2 cellular contexts compared by ENCODE assay signal in the genomic region with DNA sequence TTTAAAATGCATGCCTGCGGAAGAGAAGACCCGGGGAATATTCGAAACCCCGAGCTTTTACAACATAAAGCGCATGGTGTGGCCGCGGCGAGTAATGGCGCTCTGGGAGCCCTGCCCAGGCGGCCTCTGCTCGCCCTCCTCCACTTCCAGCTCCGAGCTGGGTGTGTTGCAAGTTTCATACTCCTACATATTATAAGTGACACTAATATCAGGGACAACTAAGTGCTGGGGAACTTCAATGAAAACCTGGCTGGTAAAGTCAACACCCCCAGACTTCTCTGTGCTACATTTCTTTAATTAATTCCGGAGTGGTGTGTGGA.
TF ChIP-seq lines count a peak whose summit lies in the region.

No MANE protein-coding gene starts in this region.

TF ChIP-seq in SK-N-SH, 30 proteins besides CTCF, POLR2A, EP300 and RAD21:
- TF ChIP-seq REST (IDR thresholded peaks at IDR 0.05; ENCODE audit: low read depth, low read length) = no peak
- TF ChIP-seq FOXM1 (IDR thresholded peaks at IDR 0.05; ENCODE audit: low read depth) = no peak
- no peak for TF ChIP-seq SMC3 (IDR thresholded peaks at IDR 0.05; ENCODE audit: low read depth, low read length)
- no peak for TF ChIP-seq USF2 (IDR thresholded peaks at IDR 0.05; ENCODE audit: borderline replicate concordance, low read depth, low read length)
- TF ChIP-seq PBX3 (IDR thresholded peaks at IDR 0.05) = no peak
- TF ChIP-seq CHD2 (IDR thresholded peaks at IDR 0.05; ENCODE audit: low read length, partially characterized antibody) = no peak
- no peak for TF ChIP-seq NRF1 (IDR thresholded peaks at IDR 0.05; ENCODE audit: low read depth, low read length)
- no peak for TF ChIP-seq FOXJ3 (CRISPR knock-in tag; IDR thresholded peaks at IDR 0.05)
- TF ChIP-seq, protein P1, sequence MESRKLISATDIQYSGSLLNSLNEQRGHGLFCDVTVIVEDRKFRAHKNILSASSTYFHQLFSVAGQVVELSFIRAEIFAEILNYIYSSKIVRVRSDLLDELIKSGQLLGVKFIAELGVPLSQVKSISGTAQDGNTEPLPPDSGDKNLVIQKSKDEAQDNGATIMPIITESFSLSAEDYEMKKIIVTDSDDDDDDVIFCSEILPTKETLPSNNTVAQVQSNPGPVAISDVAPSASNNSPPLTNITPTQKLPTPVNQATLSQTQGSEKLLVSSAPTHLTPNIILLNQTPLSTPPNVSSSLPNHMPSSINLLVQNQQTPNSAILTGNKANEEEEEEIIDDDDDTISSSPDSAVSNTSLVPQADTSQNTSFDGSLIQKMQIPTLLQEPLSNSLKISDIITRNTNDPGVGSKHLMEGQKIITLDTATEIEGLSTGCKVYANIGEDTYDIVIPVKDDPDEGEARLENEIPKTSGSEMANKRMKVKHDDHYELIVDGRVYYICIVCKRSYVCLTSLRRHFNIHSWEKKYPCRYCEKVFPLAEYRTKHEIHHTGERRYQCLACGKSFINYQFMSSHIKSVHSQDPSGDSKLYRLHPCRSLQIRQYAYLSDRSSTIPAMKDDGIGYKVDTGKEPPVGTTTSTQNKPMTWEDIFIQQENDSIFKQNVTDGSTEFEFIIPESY (IDR thresholded peaks at IDR 0.05; ENCODE audit: borderline replicate concordance, low read depth) = no peak
- TF ChIP-seq, protein P2, sequence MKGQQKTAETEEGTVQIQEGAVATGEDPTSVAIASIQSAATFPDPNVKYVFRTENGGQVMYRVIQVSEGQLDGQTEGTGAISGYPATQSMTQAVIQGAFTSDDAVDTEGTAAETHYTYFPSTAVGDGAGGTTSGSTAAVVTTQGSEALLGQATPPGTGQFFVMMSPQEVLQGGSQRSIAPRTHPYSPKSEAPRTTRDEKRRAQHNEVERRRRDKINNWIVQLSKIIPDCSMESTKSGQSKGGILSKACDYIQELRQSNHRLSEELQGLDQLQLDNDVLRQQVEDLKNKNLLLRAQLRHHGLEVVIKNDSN (IDR thresholded peaks at IDR 0.05; ENCODE audit: borderline replicate concordance, low read depth) = no peak
- TF ChIP-seq ELF1 (IDR thresholded peaks at IDR 0.05) = no peak
TF ChIP-seq in SK-N-SH: peak in this region for 0.

TF ChIP-seq in HepG2, 621 proteins besides CTCF, POLR2A, EP300 and RAD21 (continued from another document):
- TF ChIP-seq, protein P3, sequence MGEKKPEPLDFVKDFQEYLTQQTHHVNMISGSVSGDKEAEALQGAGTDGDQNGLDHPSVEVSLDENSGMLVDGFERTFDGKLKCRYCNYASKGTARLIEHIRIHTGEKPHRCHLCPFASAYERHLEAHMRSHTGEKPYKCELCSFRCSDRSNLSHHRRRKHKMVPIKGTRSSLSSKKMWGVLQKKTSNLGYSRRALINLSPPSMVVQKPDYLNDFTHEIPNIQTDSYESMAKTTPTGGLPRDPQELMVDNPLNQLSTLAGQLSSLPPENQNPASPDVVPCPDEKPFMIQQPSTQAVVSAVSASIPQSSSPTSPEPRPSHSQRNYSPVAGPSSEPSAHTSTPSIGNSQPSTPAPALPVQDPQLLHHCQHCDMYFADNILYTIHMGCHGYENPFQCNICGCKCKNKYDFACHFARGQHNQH (CRISPR knock-in tag; IDR thresholded peaks at IDR 0.05) = no peak
- TF ChIP-seq FOXM1 (CRISPR knock-in tag; IDR thresholded peaks at IDR 0.05) (no peak), ZNF292 (CRISPR knock-in tag; IDR thresholded peaks at IDR 0.05; ENCODE audit: borderline replicate concordance, low read depth) (no peak), TSC22D2 (CRISPR knock-in tag; IDR thresholded peaks at IDR 0.05; ENCODE audit: borderline replicate concordance) (no peak), SETDB1 (CRISPR knock-in tag; IDR thresholded peaks at IDR 0.05; ENCODE audit: borderline replicate concordance) (no peak), RARA (CRISPR knock-in tag; IDR thresholded peaks at IDR 0.05) (no peak), TARDBP (CRISPR knock-in tag; IDR thresholded peaks at IDR 0.05) (no peak), ZFX (CRISPR knock-in tag; IDR thresholded peaks at IDR 0.05; ENCODE audit: low read depth) (no peak), REST (IDR thresholded peaks at IDR 0.05; ENCODE audit: borderline replicate concordance in 1 of 2, low read depth in 1 of 2, low read length in 2 of 2) (no peak), ZNF12 (CRISPR knock-in tag; IDR thresholded peaks at IDR 0.05) (no peak), ZNF235 (CRISPR knock-in tag; IDR thresholded peaks at IDR 0.05; ENCODE audit: borderline replicate concordance) (no peak), ZZZ3 (CRISPR knock-in tag; IDR thresholded peaks at IDR 0.05; ENCODE audit: borderline replicate concordance) (no peak), YY1 (IDR thresholded peaks at IDR 0.05; ENCODE audit: insufficient read depth, insufficient replicate concordance, low read depth, low read length) (no peak)
- TF ChIP-seq, protein P4, sequence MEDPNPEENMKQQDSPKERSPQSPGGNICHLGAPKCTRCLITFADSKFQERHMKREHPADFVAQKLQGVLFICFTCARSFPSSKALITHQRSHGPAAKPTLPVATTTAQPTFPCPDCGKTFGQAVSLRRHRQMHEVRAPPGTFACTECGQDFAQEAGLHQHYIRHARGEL (CRISPR knock-in tag; IDR thresholded peaks at IDR 0.05) = no peak
